ENCODE assay signal across 6 cellular contexts in the genomic region with DNA sequence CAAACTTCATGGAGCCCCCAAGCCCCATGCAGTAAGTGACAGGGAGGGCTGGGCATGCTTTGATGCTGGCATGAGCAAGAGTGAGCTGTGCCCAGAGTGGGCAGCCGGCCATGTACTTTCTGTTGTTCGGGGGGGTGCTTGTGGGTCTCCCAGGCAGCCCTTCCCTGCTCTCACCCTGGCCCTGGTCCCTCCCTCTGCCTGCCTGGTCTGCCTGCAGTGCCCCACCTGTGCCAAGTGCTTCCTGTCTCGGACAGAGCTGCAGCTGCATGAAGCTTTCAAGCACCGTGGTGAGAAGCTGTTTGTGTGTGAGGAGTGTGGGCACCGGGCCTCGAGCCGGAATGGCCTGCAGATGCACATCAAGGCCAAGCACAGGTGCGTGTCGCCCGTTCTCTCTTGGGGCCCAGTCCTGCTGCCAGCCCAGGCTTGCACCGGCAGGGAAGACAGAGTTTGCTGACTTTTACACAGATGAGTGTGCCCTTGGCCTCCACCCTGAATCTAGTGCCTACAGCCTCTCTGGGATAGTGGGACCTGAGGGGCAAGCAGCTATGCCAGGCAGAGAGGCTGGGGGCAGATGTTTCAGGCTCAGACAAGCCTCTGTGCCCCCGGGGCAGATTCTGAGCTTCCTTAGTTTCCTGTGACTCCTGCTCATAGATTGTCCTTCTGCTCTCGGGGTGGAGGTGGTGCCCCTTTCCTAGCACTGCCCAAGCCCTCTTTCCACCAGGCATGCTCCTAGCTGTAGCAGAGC. TPM values are rescaled to one million over a fixed set of nuclear protein-coding genes. Genes with fewer than 3 reads are reported as not detected.
A peak's percentile ranks its signal among the peaks of the same experiment; 100 is the strongest.
DNase-seq lines count a peak whose midpoint lies in the region; ATAC-seq and TF ChIP-seq lines count a peak whose summit lies in the region.

No MANE protein-coding gene starts in this region.

- TF ChIP-seq CTCF in body of pancreas (IDR thresholded peaks at IDR 0.05) = no peak
- TF ChIP-seq CTCF in GM23338 (conservative IDR thresholded peaks at IDR 0.05; ENCODE audit: low read depth in 2 of 2) = no peak

- no peaks in the 10 kb centered on the region for H3K9me3 Mint-ChIP-seq in GM23338

- peaks cover 15% of the 10 kb centered on the region; the same call in 1 of the 2 replicates for H4K20me1 ChIP-seq in GM23338 (replicated peaks; ENCODE audit: insufficient read depth)

- intact Hi-C loops in body of pancreas (cut with DNase I) = no loop called here

- H3K9me2 ChIP-seq in GM23338 (ENCODE audit: insufficient read depth) = no peaks in the 10 kb centered on the region

- no peaks in the 10 kb centered on the region for H3K27me3 ChIP-seq in MG63
- no peaks in the 10 kb centered on the region for H3K27me3 ChIP-seq in body of pancreas
- no peaks in the 10 kb centered on the region for H3K27me3 ChIP-seq in GM23338 (ENCODE audit: insufficient read depth)

- peaks cover 14% of the 10 kb centered on the region; the same call in 1 of the 2 replicates for H3F3A ChIP-seq in GM23338 (replicated peaks; ENCODE audit: low read depth)

- H3K27ac Mint-ChIP-seq in GM23338 = no peak overlapping the region; the same call in 1 of the 2 replicates

- TF ChIP-seq POLR2A in body of pancreas (IDR thresholded peaks at IDR 0.05) = peak in 1 of 3 donors; percentile 12

- peaks cover 21% of the 10 kb centered on the region for H3K27me3 Mint-ChIP-seq in GM23338 (ENCODE audit: insufficient read depth, low read depth, poor library complexity)

- no peak overlapping the region for H3K4me3 ChIP-seq in MG63
- no peak overlapping the region for H3K4me3 ChIP-seq in body of pancreas
- no peak overlapping the region for H3K4me3 ChIP-seq in GM23338

- 31 to 50% methylated on average over 3 to 12 of the region's 13 CpGs for WGBS in body of pancreas, 2 donors

- peak overlapping the region in 1 of 4 donors; percentile 42 for H3K27ac ChIP-seq in body of pancreas
- no peak overlapping the region; the same call in 1 of the 2 replicates for H3K27ac ChIP-seq in GM23338 (ENCODE audit: low read depth)

- H2AFZ ChIP-seq in GM23338 = no peak overlapping the region

- H3K4me2 ChIP-seq in GM23338 = no peak overlapping the region

- H3K4me1 Mint-ChIP-seq in GM23338 = peaks cover 6% of the 10 kb centered on the region; the same call in 1 of the 3 replicates

- H3K79me2 ChIP-seq in GM23338 (replicated peaks; ENCODE audit: insufficient read depth) = 0 out of 2 replicates have a peak, but pooled peaks cover 2% of the 10 kb centered on the region

- H3K4me1 ChIP-seq in body of pancreas (peaks cover 39% of the 10 kb centered on the region), GM23338 (ENCODE audit: insufficient read depth) (no peaks in the 10 kb centered on the region)

- no peak overlapping the region for H3K4me3 Mint-ChIP-seq in GM23338

- ATAC-seq in body of pancreas = peak; percentile 31
- no peak for ATAC-seq in GM21526 (IDR thresholded peaks at IDR 0.05; ENCODE audit: low FRiP score, unreplicated experiment)
- ATAC-seq in HG03469 (IDR thresholded peaks at IDR 0.05; ENCODE audit: unreplicated experiment) = no peak
- ATAC-seq in GM23338 = no peak

- H3K36me3 ChIP-seq in MG63 = peaks cover 9% of the 10 kb centered on the region
- peaks cover 0 to 11% of the 10 kb centered on the region in 2 donors for H3K36me3 ChIP-seq in body of pancreas (replicated peaks in 1 of 2; ENCODE audit: insufficient read depth in 1 of 2, low read depth in 2 of 2)
- no peaks in the 10 kb centered on the region for H3K36me3 ChIP-seq in GM23338 (ENCODE audit: insufficient read depth)

- DNase-seq in MG63 (peak; percentile 62), body of pancreas (peak in 3 of 4 donors; percentile 59 to 70 (median 64)), occipital lobe (lab: John Stamatoyannopoulos, UW) (peak; percentile 53), GM23338 (ENCODE audit: low spot score) (no peak)

- H3K36me3 Mint-ChIP-seq in GM23338 (ENCODE audit: low read depth) = peaks cover 17% of the 10 kb centered on the region

- no peaks in the 10 kb centered on the region for H3K9me3 ChIP-seq in MG63
- H3K9me3 ChIP-seq in body of pancreas = no peaks in the 10 kb centered on the region

TF ChIP-seq in GM23338, 12 proteins besides CTCF, POLR2A, EP300 and RAD21 (continues in another document):
- TF ChIP-seq ZNF114 (CRISPR knock-in tag; IDR thresholded peaks at IDR 0.05) = no peak
- no peak for TF ChIP-seq EZH2 (IDR thresholded peaks at IDR 0.05; ENCODE audit: low read depth, unreplicated experiment)
- TF ChIP-seq, protein P1, sequence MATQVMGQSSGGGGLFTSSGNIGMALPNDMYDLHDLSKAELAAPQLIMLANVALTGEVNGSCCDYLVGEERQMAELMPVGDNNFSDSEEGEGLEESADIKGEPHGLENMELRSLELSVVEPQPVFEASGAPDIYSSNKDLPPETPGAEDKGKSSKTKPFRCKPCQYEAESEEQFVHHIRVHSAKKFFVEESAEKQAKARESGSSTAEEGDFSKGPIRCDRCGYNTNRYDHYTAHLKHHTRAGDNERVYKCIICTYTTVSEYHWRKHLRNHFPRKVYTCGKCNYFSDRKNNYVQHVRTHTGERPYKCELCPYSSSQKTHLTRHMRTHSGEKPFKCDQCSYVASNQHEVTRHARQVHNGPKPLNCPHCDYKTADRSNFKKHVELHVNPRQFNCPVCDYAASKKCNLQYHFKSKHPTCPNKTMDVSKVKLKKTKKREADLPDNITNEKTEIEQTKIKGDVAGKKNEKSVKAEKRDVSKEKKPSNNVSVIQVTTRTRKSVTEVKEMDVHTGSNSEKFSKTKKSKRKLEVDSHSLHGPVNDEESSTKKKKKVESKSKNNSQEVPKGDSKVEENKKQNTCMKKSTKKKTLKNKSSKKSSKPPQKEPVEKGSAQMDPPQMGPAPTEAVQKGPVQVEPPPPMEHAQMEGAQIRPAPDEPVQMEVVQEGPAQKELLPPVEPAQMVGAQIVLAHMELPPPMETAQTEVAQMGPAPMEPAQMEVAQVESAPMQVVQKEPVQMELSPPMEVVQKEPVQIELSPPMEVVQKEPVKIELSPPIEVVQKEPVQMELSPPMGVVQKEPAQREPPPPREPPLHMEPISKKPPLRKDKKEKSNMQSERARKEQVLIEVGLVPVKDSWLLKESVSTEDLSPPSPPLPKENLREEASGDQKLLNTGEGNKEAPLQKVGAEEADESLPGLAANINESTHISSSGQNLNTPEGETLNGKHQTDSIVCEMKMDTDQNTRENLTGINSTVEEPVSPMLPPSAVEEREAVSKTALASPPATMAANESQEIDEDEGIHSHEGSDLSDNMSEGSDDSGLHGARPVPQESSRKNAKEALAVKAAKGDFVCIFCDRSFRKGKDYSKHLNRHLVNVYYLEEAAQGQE (IDR thresholded peaks at IDR 0.05; ENCODE audit: unreplicated experiment) = no peak
- TF ChIP-seq JUNB (IDR thresholded peaks at IDR 0.05; ENCODE audit: unreplicated experiment) = no peak
- no peak for TF ChIP-seq STAT1 (IDR thresholded peaks at IDR 0.05; ENCODE audit: unreplicated experiment)
- no peak for TF ChIP-seq EZH2phosphoT487 (IDR thresholded peaks at IDR 0.05; ENCODE audit: unreplicated experiment)
- TF ChIP-seq, protein P2, sequence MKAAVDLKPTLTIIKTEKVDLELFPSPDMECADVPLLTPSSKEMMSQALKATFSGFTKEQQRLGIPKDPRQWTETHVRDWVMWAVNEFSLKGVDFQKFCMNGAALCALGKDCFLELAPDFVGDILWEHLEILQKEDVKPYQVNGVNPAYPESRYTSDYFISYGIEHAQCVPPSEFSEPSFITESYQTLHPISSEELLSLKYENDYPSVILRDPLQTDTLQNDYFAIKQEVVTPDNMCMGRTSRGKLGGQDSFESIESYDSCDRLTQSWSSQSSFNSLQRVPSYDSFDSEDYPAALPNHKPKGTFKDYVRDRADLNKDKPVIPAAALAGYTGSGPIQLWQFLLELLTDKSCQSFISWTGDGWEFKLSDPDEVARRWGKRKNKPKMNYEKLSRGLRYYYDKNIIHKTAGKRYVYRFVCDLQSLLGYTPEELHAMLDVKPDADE (IDR thresholded peaks at IDR 0.05) = no peak
- TF ChIP-seq NANOG (IDR thresholded peaks at IDR 0.05; ENCODE audit: borderline replicate concordance) = no peak

RNA-seq across cellular contexts. Expression of gene ZBTB48, which starts 7.6 kb away (rescaled TPM):
- total RNA-seq in MG63 (2014; rRNA removed; shearing (Covaris generic); ENCODE audit: low replicate concordance) = 20.6 and 32.5 TPM in 2 replicates
- total RNA-seq in body of pancreas = 10 to 100 TPM; 17.4 to 37.6 TPM
- total RNA-seq in occipital lobe = 15.1 TPM
- 21.0 and 25.5 TPM in 2 replicates for total RNA-seq in GM23338 (2014; rRNA removed; shearing (Covaris generic))
- 17.3 and 18.0 TPM in 2 replicates for polyA plus RNA-seq in GM23338 (2016; fragmentation: Nextera tagmentation; extraction: Ambion mirVana)

RNA-seq across cellular contexts. Expression of gene KLHL21, which starts 15.2 kb away (rescaled TPM):
- total RNA-seq in MG63 (2014; rRNA removed; shearing (Covaris generic); ENCODE audit: low replicate concordance) = 27.8 and 32.0 TPM in 2 replicates
- total RNA-seq in body of pancreas = 10 to 100 TPM; 38.4 to 60.0 TPM
- 8.7 TPM for total RNA-seq in occipital lobe
- 31.1 and 35.9 TPM in 2 replicates for total RNA-seq in GM23338 (2014; rRNA removed; shearing (Covaris generic))
- polyA plus RNA-seq in GM23338 (2016; fragmentation: Nextera tagmentation; extraction: Ambion mirVana) = 7.3 and 7.8 TPM in 2 replicates

RNA-seq across cellular contexts. Expression of gene PHF13, which starts 26.1 kb away (rescaled TPM):
- total RNA-seq in MG63 (2014; rRNA removed; shearing (Covaris generic); ENCODE audit: low replicate concordance) = 15.1 and 20.0 TPM in 2 replicates
- 1 to 10 TPM; 6.2 to 9.6 TPM for total RNA-seq in body of pancreas
- total RNA-seq in occipital lobe = 17.0 TPM
- 33.2 and 37.1 TPM in 2 replicates for total RNA-seq in GM23338 (2014; rRNA removed; shearing (Covaris generic))
- polyA plus RNA-seq in GM23338 (2016; fragmentation: Nextera tagmentation; extraction: Ambion mirVana) = 10.4 and 12.1 TPM in 2 replicates

RNA-seq across cellular contexts. Expression of gene TAS1R1, which starts 32.3 kb away (rescaled TPM):
- total RNA-seq in MG63 (2014; rRNA removed; shearing (Covaris generic); ENCODE audit: low replicate concordance) = not detected in 2 replicates
- total RNA-seq in body of pancreas (not detected), occipital lobe (not detected)
- total RNA-seq in GM23338 (2014; rRNA removed; shearing (Covaris generic)) = not detected in 2 replicates
- polyA plus RNA-seq in GM23338 (2016; fragmentation: Nextera tagmentation; extraction: Ambion mirVana) = 0.19 TPM in 1 of 2 replicates, not detected in the other

RNA-seq across cellular contexts. Expression of gene NOL9, which starts 33.1 kb away (rescaled TPM):
- total RNA-seq in MG63 (2014; rRNA removed; shearing (Covaris generic); ENCODE audit: low replicate concordance) = 25.0 and 44.9 TPM in 2 replicates
- total RNA-seq in body of pancreas (10 to 100 TPM; 13.7 to 27.4 TPM), occipital lobe (34.0 TPM)
- total RNA-seq in GM23338 (2014; rRNA removed; shearing (Covaris generic)) = 44.6 and 48.5 TPM in 2 replicates
- polyA plus RNA-seq in GM23338 (2016; fragmentation: Nextera tagmentation; extraction: Ambion mirVana) = 11.4 and 13.2 TPM in 2 replicates
